ENCODE assay signal across 11 cellular contexts in the genomic region with DNA sequence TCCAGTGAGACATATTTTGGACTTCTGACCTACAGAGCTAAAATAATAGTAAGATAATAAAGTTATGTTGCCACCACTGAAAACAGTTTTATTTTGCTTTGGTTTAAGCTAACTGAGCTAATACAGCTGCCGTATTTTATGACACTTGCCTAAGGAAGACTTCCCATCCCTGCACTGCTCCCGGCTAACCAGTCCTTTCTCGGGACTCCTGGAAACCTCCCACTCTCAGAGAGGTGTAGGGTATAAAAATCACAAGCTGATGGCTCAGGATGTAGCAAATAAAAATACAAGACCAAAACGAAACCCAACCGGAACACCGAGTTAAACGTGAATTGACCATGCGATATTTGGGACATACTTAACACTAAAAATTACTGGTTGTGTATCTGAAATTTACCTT. TPM values are rescaled to one million over a fixed set of nuclear protein-coding genes. Genes with fewer than 3 reads are reported as not detected.
DNase-seq lines count a peak whose midpoint lies in the region; ATAC-seq, FAIRE-seq and TF ChIP-seq lines count a peak whose summit lies in the region.
"Had no signal": no experiment of that assay in that cellular context is flagged by ENCODE, and none has a peak within 500 bp of the region (broad histone marks: within the 10 kb centered on the region; RNA-seq: fewer than 3 reads in every experiment).

No MANE protein-coding gene starts in this region.

- H3K4me2 ChIP-seq in astrocyte (ENCODE audit: low read length) = peak overlapping the region; percentile 85

- peaks cover 6% of the 10 kb centered on the region for H3K9me3 ChIP-seq in astrocyte (ENCODE audit: insufficient read depth, low read depth, low read length)
- peaks cover 0 to 2% of the 10 kb centered on the region in 2 donors for H3K9me3 ChIP-seq in left lung

- H3K9ac ChIP-seq in astrocyte (ENCODE audit: low read length) = no peak overlapping the region

- H3K27ac ChIP-seq in astrocyte (ENCODE audit: low read depth, low read length) = no peak overlapping the region
- no peak overlapping the region for H3K27ac ChIP-seq in left lung

- peak overlapping the region; percentile 86 for H2AFZ ChIP-seq in astrocyte (ENCODE audit: low read depth, low read length)

- no peaks in the 10 kb centered on the region for H3K4me1 Mint-ChIP-seq in astrocyte (ENCODE audit: low read depth, unreplicated experiment)
- peaks cover 17% of the 10 kb centered on the region for H3K4me1 Mint-ChIP-seq in stimulated activated naive CD8-positive, alpha-beta T cell treated with anti-CD3 and anti-CD28 coated beads, Interleukin-15, amount 100 ng/mL, for 72 hours

- intact Hi-C loops in left lung (cut with DNase I) = no loop called here

- H3K36me3 ChIP-seq in astrocyte (ENCODE audit: insufficient read depth, low read length) (no peaks in the 10 kb centered on the region), left lung (no peaks in the 10 kb centered on the region)

- peaks cover 24% of the 10 kb centered on the region for H3K27me3 ChIP-seq in astrocyte (ENCODE audit: insufficient read depth, low read length)
- peaks cover 0 to 30% of the 10 kb centered on the region in 2 donors for H3K27me3 ChIP-seq in left lung

- ATAC-seq in GM21723 (IDR thresholded peaks at IDR 0.05; ENCODE audit: unreplicated experiment) = peak; percentile 19
- ATAC-seq in left lung = no peak
- no peak for ATAC-seq in stimulated activated naive CD8-positive, alpha-beta T cell treated with anti-CD3 and anti-CD28 coated beads, Interleukin-15, amount 100 ng/mL, for 72 hours
- no peak for ATAC-seq in HG02852 (IDR thresholded peaks at IDR 0.05; ENCODE audit: unreplicated experiment)

- H3K79me2 ChIP-seq in astrocyte (ENCODE audit: insufficient read depth, low read length) = no peaks in the 10 kb centered on the region

- H3K4me1 ChIP-seq in astrocyte (ENCODE audit: insufficient read depth, low read length) = peaks cover 13% of the 10 kb centered on the region
- peaks cover 0 to 20% of the 10 kb centered on the region in 2 donors for H3K4me1 ChIP-seq in left lung

- no peak for DNase-seq in astrocyte (ENCODE audit: low read depth)
- no peak for DNase-seq in left lung
- no peak for DNase-seq in stimulated activated naive CD8-positive, alpha-beta T cell treated with anti-CD3 and anti-CD28 coated beads, Interleukin-15, amount 100 ng/mL, for 72 hours
- no peak for DNase-seq in NCI-H1694 treated with DMSO at 0.1 percent for 48 hours (lab: John Stamatoyannopoulos, UW)
- no peak for DNase-seq in NCI-H524 treated with DMSO at 0.1 percent for 48 hours (lab: John Stamatoyannopoulos, UW)
- DNase-seq: DMS153, NCI-H2081 treated with DMSO at 0.1 percent for 48 hours had no signal

- peaks cover 12% of the 10 kb centered on the region for H3K9me3 Mint-ChIP-seq in astrocyte (ENCODE audit: unreplicated experiment)
- H3K9me3 Mint-ChIP-seq in stimulated activated naive CD8-positive, alpha-beta T cell treated with anti-CD3 and anti-CD28 coated beads, Interleukin-15, amount 100 ng/mL, for 72 hours = peaks cover 5 to 8% of the 10 kb centered on the region in 2 donors

- H4K20me1 ChIP-seq in astrocyte (ENCODE audit: insufficient read depth, low read length) = no peaks in the 10 kb centered on the region

- no peak for FAIRE-seq in astrocyte (lab: Jason Lieb, UNC)

- TF ChIP-seq CTCF in astrocyte (IDR thresholded peaks at IDR 0.05; ENCODE audit: insufficient read depth, low read depth, low read length) (no peak), left lung (IDR thresholded peaks at IDR 0.05) (no peak)

- H3K4me3 ChIP-seq in astrocyte (ENCODE audit: insufficient read depth, low read depth, low read length) (peak overlapping the region; percentile 49), left lung (peak overlapping the region; percentile 36 to 40)

- no peak overlapping the region for H3K27ac Mint-ChIP-seq in astrocyte (ENCODE audit: unreplicated experiment)
- no peak overlapping the region for H3K27ac Mint-ChIP-seq in stimulated activated naive CD8-positive, alpha-beta T cell treated with anti-CD3 and anti-CD28 coated beads, Interleukin-15, amount 100 ng/mL, for 72 hours
- H3K27ac Mint-ChIP-seq: activated T-helper 1 cell treated with anti-CD3 and anti-CD28 coated beads, Interleukin-12 subunit alpha, Interleukin-12 subunit beta, Interleukin-2, Interleukin-4 antibody, amounts not matched to agents 30 ng/mL and 10 ng/mL and 1 ng/mL, durations not matched to agents 14 hours and 24 hours and 36 hours had no signal

- no peaks in the 10 kb centered on the region for H3K36me3 Mint-ChIP-seq in astrocyte (ENCODE audit: low read depth, unreplicated experiment)

- peaks cover 52% of the 10 kb centered on the region for H3K27me3 Mint-ChIP-seq in astrocyte (ENCODE audit: low read depth, unreplicated experiment)
- H3K27me3 Mint-ChIP-seq in stimulated activated naive CD8-positive, alpha-beta T cell treated with anti-CD3 and anti-CD28 coated beads, Interleukin-15, amount 100 ng/mL, for 72 hours = peaks cover 75% of the 10 kb centered on the region

- H3K4me3 Mint-ChIP-seq in astrocyte (ENCODE audit: unreplicated experiment) = no peak overlapping the region
- peak overlapping the region; percentile 6 to 62 for H3K4me3 Mint-ChIP-seq in stimulated activated naive CD8-positive, alpha-beta T cell treated with anti-CD3 and anti-CD28 coated beads, Interleukin-15, amount 100 ng/mL, for 72 hours
- H3K4me3 Mint-ChIP-seq: activated T-helper 1 cell treated with anti-CD3 and anti-CD28 coated beads, Interleukin-12 subunit alpha, Interleukin-12 subunit beta, Interleukin-2, Interleukin-4 antibody, amounts not matched to agents 30 ng/mL and 10 ng/mL and 1 ng/mL, durations not matched to agents 14 hours and 24 hours and 36 hours had no signal

RNA-seq across cellular contexts. Expression of a gene that starts 0.4 kb away (rescaled TPM):
- total RNA-seq in astrocyte (not detected in 2 replicates), left lung (1 to 10 TPM; 1.2 to 2.5 TPM)
- total RNA-seq: activated T-helper 1 cell treated with anti-CD3 and anti-CD28 coated beads, Interleukin-12 subunit alpha, Interleukin-12 subunit beta, Interleukin-2, Interleukin-4 antibody, amounts not matched to agents 30 ng/mL and 10 ng/mL and 1 ng/mL, durations not matched to agents 14 hours and 24 hours and 36 hours; OCI-LY7 had no signal
